Comparison of ENCODE assay signal across 20 cellular contexts in genomic region chr6:94144807-94145206, GRCh38.
"Had no signal": no experiment of that assay in that cellular context is flagged by ENCODE, and none has a peak within 500 bp of the region (broad histone marks: within the 10 kb centered on the region; RNA-seq: fewer than 3 reads in every experiment).

No MANE protein-coding gene starts in this region.

- H3K4me1 Mint-ChIP-seq: immature natural killer cell had no signal

- H3K27me3 ChIP-seq: esophagus squamous epithelium, left lung, pancreas, stomach, transverse colon had no signal

- H3K36me3 ChIP-seq: esophagus squamous epithelium, left lung, lower lobe of right lung, pancreas, stomach, thoracic aorta, transverse colon had no signal

- H3K4me3 ChIP-seq: esophagus squamous epithelium, left lung, lower lobe of right lung, pancreas, stomach, thoracic aorta, transverse colon had no signal

- H3K27ac ChIP-seq: esophagus squamous epithelium, left lung, lower lobe of right lung, pancreas, stomach, thoracic aorta, transverse colon had no signal

- H3K27me3 Mint-ChIP-seq: natural killer cell treated with Interleukin-12 subunit alpha and Interleukin-12 subunit beta and Interleukin-15 and Interleukin-18, amount 100 ng/mL, for 72 hours; progenitor cell of endocrine pancreas had no signal

- H3K4me3 Mint-ChIP-seq: immature natural killer cell; natural killer cell treated with Interleukin-12 subunit alpha and Interleukin-12 subunit beta and Interleukin-15 and Interleukin-18, amount 100 ng/mL, for 72 hours had no signal

- ATAC-seq: left lung; lower lobe of right lung; natural killer cell treated with Interleukin-12 subunit alpha and Interleukin-12 subunit beta and Interleukin-15 and Interleukin-18, amount 100 ng/mL, for 72 hours; pancreas; right cardiac atrium had no signal

- DNase-seq: effector memory CD4-positive, alpha-beta T cell; esophagus squamous epithelium; foreskin fibroblast; immature natural killer cell; left lung; lower lobe of right lung; mesenchymal stem cell; midbrain; occipital lobe; pancreas; right cardiac atrium; small intestine; stimulated activated CD4-positive, alpha-beta T cell treated with anti-CD3 and anti-CD28 coated beads, Interleukin-12 subunit alpha, Interleukin-12 subunit beta, amount 100 ng/mL, for 4 hours; stimulated activated naive CD4-positive, alpha-beta T cell; stomach; substantia nigra; transverse colon had no signal

- H3K27ac Mint-ChIP-seq: immature natural killer cell; natural killer cell treated with Interleukin-12 subunit alpha and Interleukin-12 subunit beta and Interleukin-15 and Interleukin-18, amount 100 ng/mL, for 72 hours; progenitor cell of endocrine pancreas had no signal

- H3K36me3 Mint-ChIP-seq: immature natural killer cell; natural killer cell treated with Interleukin-12 subunit alpha and Interleukin-12 subunit beta and Interleukin-15 and Interleukin-18, amount 100 ng/mL, for 72 hours had no signal
